ENCODE assay signal across 8 cellular contexts in genomic region chr13:109787135-109787954, GRCh38. TPM values are rescaled to one million over a fixed set of nuclear protein-coding genes. Genes with fewer than 3 reads are reported as not detected.
DNase-seq lines count a peak whose midpoint lies in the region; ATAC-seq, FAIRE-seq and TF ChIP-seq lines count a peak whose summit lies in the region.

No MANE protein-coding gene starts in this region.

- peaks cover 35% of the 10 kb centered on the region for H4K20me1 ChIP-seq in BLaER1

- H3K9me3 ChIP-seq in BLaER1 = peaks cover 18% of the 10 kb centered on the region

- peak overlapping the region; percentile 96 for H3K27ac ChIP-seq in BLaER1

- FAIRE-seq in bronchial epithelial cell (lab: Jason Lieb, UNC) = peak; percentile 18

- H3K27me3 ChIP-seq in BLaER1 (no peaks in the 10 kb centered on the region), bronchial epithelial cell (ENCODE audit: control insufficient read depth, insufficient read depth, low read length) (no peaks in the 10 kb centered on the region)

- peaks cover 22% of the 10 kb centered on the region for H3K36me3 ChIP-seq in BLaER1
- H3K36me3 ChIP-seq in bronchial epithelial cell (ENCODE audit: control insufficient read depth, insufficient read depth, low read length) = peaks cover 6% of the 10 kb centered on the region

- ATAC-seq in GM19438 (IDR thresholded peaks at IDR 0.05; ENCODE audit: low read depth, unreplicated experiment) (peak; percentile 14), HG03378 (IDR thresholded peaks at IDR 0.05; ENCODE audit: unreplicated experiment) (no peak)

- no peak for DNase-seq in Jurkat, Clone E6-1 (ENCODE audit: low read depth, low spot score)
- DNase-seq in SK-N-DZ (ENCODE audit: low spot score) = peak; percentile 67
- no peak for DNase-seq in bronchial epithelial cell (ENCODE audit: low read depth)
- peak; percentile 64 for DNase-seq in iris pigment epithelial cell (ENCODE audit: low read depth)
- DNase-seq in stimulated activated CD8-positive, alpha-beta memory T cell treated with anti-CD3 and anti-CD28 coated beads, Interleukin-4, amount 100 ng/mL, for 48 hours = peak; percentile 50

- H3K4me3 ChIP-seq in BLaER1 = peak overlapping the region; percentile 84
- H3K4me3 ChIP-seq in Jurkat, Clone E6-1 (ENCODE audit: low read length) = peak overlapping the region; percentile 55
- H3K4me3 ChIP-seq in bronchial epithelial cell (ENCODE audit: low read depth, low read length) = peak overlapping the region; percentile 71

- TF ChIP-seq CTCF in bronchial epithelial cell (IDR thresholded peaks at IDR 0.05; ENCODE audit: insufficient read depth, low read length, severe bottlenecking) = no peak

- peaks cover 50% of the 10 kb centered on the region for H3K4me1 ChIP-seq in BLaER1

- peak overlapping the region; percentile 94 for H3K9ac ChIP-seq in BLaER1

- peak overlapping the region; percentile 91 for H3K4me2 ChIP-seq in BLaER1

RNA-seq across cellular contexts. Expression of gene IRS2, which starts 1.0 kb away (rescaled TPM):
- 1.0 TPM for polyA plus RNA-seq in Jurkat, Clone E6-1 (2012; ENCODE audit: insufficient read depth, insufficient read length)
- polyA plus RNA-seq in SK-N-DZ (2014; cell fraction: cytosol; rRNA removed) = 3.4 and 4.6 TPM in 2 replicates
- polyA plus RNA-seq in SK-N-DZ (2014; cell fraction: nucleus; rRNA removed) = 1.9 and 2.5 TPM in 2 replicates
- total RNA-seq in bronchial epithelial cell = 3.1 and 6.8 TPM in 2 replicates

Comparison
In these comparisons a context has a peak if more than half of its experiments do, and no peak if none do; other contexts are left out.
1. DNase-seq: peak in SK-N-DZ (single experiment), iris pigment epithelial cell (single experiment) and stimulated activated CD8-positive, alpha-beta memory T cell treated with anti-CD3 and anti-CD28 coated beads, Interleukin-4, amount 100 ng/mL, for 48 hours (single experiment); none in Jurkat, Clone E6-1 (single experiment) and bronchial epithelial cell (single experiment).
2. Peak in every context shown above with its lines, with median percentiles within 50 percentile points of each other: H3K4me3 ChIP-seq.